In genomic region chr14:66485910-66486421, GRCh38 we compare ENCODE assay signal across 38 cellular contexts. TPM values are rescaled to one million over a fixed set of nuclear protein-coding genes. Genes with fewer than 3 reads are reported as not detected.
"Had no signal": no experiment of that assay in that cellular context is flagged by ENCODE, and none has a peak within 500 bp of the region (broad histone marks: within the 10 kb centered on the region; RNA-seq: fewer than 3 reads in every experiment).

A gene with protein sequence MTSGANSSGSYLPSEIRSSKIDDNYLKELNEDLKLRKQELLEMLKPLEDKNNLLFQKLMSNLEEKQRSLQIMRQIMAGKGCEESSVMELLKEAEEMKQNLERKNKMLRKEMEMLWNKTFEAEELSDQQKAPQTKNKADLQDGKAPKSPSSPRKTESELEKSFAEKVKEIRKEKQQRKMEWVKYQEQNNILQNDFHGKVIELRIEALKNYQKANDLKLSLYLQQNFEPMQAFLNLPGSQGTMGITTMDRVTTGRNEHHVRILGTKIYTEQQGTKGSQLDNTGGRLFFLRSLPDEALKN (plus strand): TSS chr14:66486371. CDS start chr14:66486503, 132 bp downstream.

- H3K27me3 Mint-ChIP-seq: activated CD8-positive, alpha-beta T cell treated with anti-CD3 and anti-CD28 coated beads for 36 hours; activated naive CD4-positive, alpha-beta T cell treated with anti-CD3 and anti-CD28 coated beads, Interleukin-2, amount 50 U/mL, for 24 hours; activated naive CD8-positive, alpha-beta T cell treated with anti-CD3 and anti-CD28 coated beads, Interleukin-2, amount 10 ng/mL, durations not matched to agents 7 days and 5 days; central memory CD8-positive, alpha-beta T cell had no signal

- H3K4me3 Mint-ChIP-seq: activated CD4-positive, alpha-beta T cell treated with anti-CD3 and anti-CD28 coated beads, Interleukin-2, amount 10 ng/mL, durations not matched to agents 24 days and 14 days; activated CD8-positive, alpha-beta T cell treated with anti-CD3 and anti-CD28 coated beads for 36 hours; activated naive CD4-positive, alpha-beta T cell treated with anti-CD3 and anti-CD28 coated beads, Interleukin-2, amount 50 U/mL, for 24 hours; activated naive CD8-positive, alpha-beta T cell treated with anti-CD3 and anti-CD28 coated beads, Interleukin-2, amount 10 ng/mL, durations not matched to agents 7 days and 5 days; activated T-cell treated with anti-CD3 and anti-CD28 coated beads, Interleukin-2, amount 50 U/mL, for 72 hours; central memory CD8-positive, alpha-beta T cell had no signal

- H2AFZ ChIP-seq: PC-9 had no signal

- DNase-seq: activated CD4-positive, alpha-beta T cell treated with anti-CD3 and anti-CD28 coated beads, Interleukin-2, amount 10 ng/mL, durations not matched to agents 24 days and 14 days; activated CD4-positive, alpha-beta T cell treated with anti-CD3 and anti-CD28 coated beads, Interleukin-2, amount 50 U/mL, for 4 hours; activated CD8-positive, alpha-beta T cell treated with anti-CD3 and anti-CD28 coated beads for 36 hours; activated gamma-delta T cell; activated naive CD4-positive, alpha-beta T cell treated with Interleukin-2 at 50 U/mL for 16 hours; activated naive CD8-positive, alpha-beta T cell treated with anti-CD3 and anti-CD28 coated beads, Interleukin-2, amount 10 ng/mL, durations not matched to agents 7 days and 5 days; activated T-cell treated with anti-CD3 and anti-CD28 coated beads, Interleukin-2, amount 50 U/mL, for 1 hour; activated T-cell treated with anti-CD3 and anti-CD28 coated beads, Interleukin-2, amount 50 U/mL, for 72 hours; amygdala; Karpas-422; MG63; NCI-H1092 treated with DMSO at 0.1 percent for 48 hours; NCI-H1417; NCI-H146; NCI-H187; NCI-H2029 treated with DMSO at 0.1 percent for 48 hours; NCI-H2107; NCI-H2171; NCI-H510A; NCI-H526; NCI-H748 treated with DMSO at 0.1 percent for 48 hours; PC-9; SIG-M5; T1000 had no signal

- H3K4me2 ChIP-seq: PC-9 had no signal

- ATAC-seq: activated CD8-positive, alpha-beta T cell treated with anti-CD3 and anti-CD28 coated beads for 36 hours; activated T-cell treated with anti-CD3 and anti-CD28 coated beads, Interleukin-2, amount 50 U/mL, for 72 hours; Right ventricle myocardium inferior; SK-N-SH treated with all-trans-retinoic acid at 6 μM for 48 hours had no signal

- H3K4me3 ChIP-seq: ascending aorta, cardiac muscle cell, MG63, PC-9 had no signal

- H3K9me3 ChIP-seq: ascending aorta, MG63 had no signal

- H3K27ac ChIP-seq: ascending aorta, cardiac muscle cell, PC-9, RWPE1 had no signal

- H3K36me3 ChIP-seq: ascending aorta, cardiac muscle cell, MG63 had no signal

- H3K27me3 ChIP-seq: ascending aorta, cardiac muscle cell, MG63 had no signal

- H3K4me1 Mint-ChIP-seq: activated CD4-positive, alpha-beta T cell treated with anti-CD3 and anti-CD28 coated beads, Interleukin-2, amount 10 ng/mL, durations not matched to agents 24 days and 14 days; activated naive CD4-positive, alpha-beta T cell treated with anti-CD3 and anti-CD28 coated beads, Interleukin-2, amount 50 U/mL, for 24 hours; central memory CD8-positive, alpha-beta T cell had no signal

- H3K9me3 Mint-ChIP-seq: activated CD4-positive, alpha-beta T cell treated with anti-CD3 and anti-CD28 coated beads, Interleukin-2, amount 10 ng/mL, durations not matched to agents 24 days and 14 days; activated CD8-positive, alpha-beta T cell treated with anti-CD3 and anti-CD28 coated beads for 36 hours; activated naive CD4-positive, alpha-beta T cell treated with anti-CD3 and anti-CD28 coated beads, Interleukin-2, amount 50 U/mL, for 24 hours; activated naive CD8-positive, alpha-beta T cell treated with anti-CD3 and anti-CD28 coated beads, Interleukin-2, amount 10 ng/mL, durations not matched to agents 7 days and 5 days; activated T-cell treated with anti-CD3 and anti-CD28 coated beads, Interleukin-2, amount 50 U/mL, for 72 hours; activated T-helper 2 cell treated with anti-CD3 and anti-CD28 coated beads, Interferon-gamma antibody, Interleukin-2, Interleukin-4, amounts not matched to agents 10 μg/mL and 5 μg/mL and 100 μg/mL, durations not matched to agents 14 hours and 24 hours and 36 hours; central memory CD8-positive, alpha-beta T cell had no signal

- H3K36me3 Mint-ChIP-seq: activated naive CD4-positive, alpha-beta T cell treated with anti-CD3 and anti-CD28 coated beads, Interleukin-2, amount 50 U/mL, for 24 hours; activated naive CD8-positive, alpha-beta T cell treated with anti-CD3 and anti-CD28 coated beads, Interleukin-2, amount 10 ng/mL, durations not matched to agents 7 days and 5 days had no signal

- H3K4me1 ChIP-seq: ascending aorta had no signal

- H3K27ac Mint-ChIP-seq: activated CD4-positive, alpha-beta T cell treated with anti-CD3 and anti-CD28 coated beads, Interleukin-2, amount 10 ng/mL, durations not matched to agents 24 days and 14 days; activated CD8-positive, alpha-beta T cell treated with anti-CD3 and anti-CD28 coated beads for 36 hours; activated naive CD4-positive, alpha-beta T cell treated with anti-CD3 and anti-CD28 coated beads, Interleukin-2, amount 50 U/mL, for 24 hours; activated naive CD8-positive, alpha-beta T cell treated with anti-CD3 and anti-CD28 coated beads, Interleukin-2, amount 10 ng/mL, durations not matched to agents 7 days and 5 days; activated T-cell treated with anti-CD3 and anti-CD28 coated beads, Interleukin-2, amount 50 U/mL, for 72 hours; activated T-helper 2 cell treated with anti-CD3 and anti-CD28 coated beads, Interferon-gamma antibody, Interleukin-2, Interleukin-4, amounts not matched to agents 10 μg/mL and 5 μg/mL and 100 μg/mL, durations not matched to agents 14 hours and 24 hours and 36 hours had no signal

RNA-seq across cellular contexts. Expression of the gene that starts here (rescaled TPM):
- total RNA-seq: activated CD4-positive, alpha-beta T cell treated with anti-CD3 and anti-CD28 coated beads, Interleukin-2, amount 10 ng/mL, durations not matched to agents 24 days and 14 days; activated CD8-positive, alpha-beta memory T cell treated with anti-CD3 and anti-CD28 coated beads for 36 hours; activated CD8-positive, alpha-beta T cell treated with anti-CD3 and anti-CD28 coated beads for 36 hours; activated naive CD8-positive, alpha-beta T cell treated with anti-CD3 and anti-CD28 coated beads, Interleukin-2, amount 10 ng/mL, durations not matched to agents 7 days and 5 days; activated T-cell treated with anti-CD3 and anti-CD28 coated beads, Interleukin-2, amount 50 U/mL, for 72 hours; activated T-helper 2 cell treated with anti-CD3 and anti-CD28 coated beads, Interferon-gamma antibody, Interleukin-2, Interleukin-4, amounts not matched to agents 10 μg/mL and 5 μg/mL and 100 μg/mL, durations not matched to agents 14 hours and 24 hours and 36 hours; ascending aorta; cardiac muscle cell; chondrocyte; OCI-LY7; PC-9; Right ventricle myocardium inferior; SK-MEL-5; T-helper 1 cell treated with Interleukin-12 subunit alpha and Interleukin-12 subunit beta and Interleukin-4 antibody, amounts not matched to agents 30 ng/mL and 1 ng/mL, for 36 hours; T-helper 2 cell treated with Interferon-gamma antibody and Interleukin-4, amounts not matched to agents 100 ng/mL and 5 ng/mL, for 36 hours had no signal
